In genomic region chr13:110666255-110666533, GRCh38 we compare ENCODE assay signal across 21 cellular contexts.
"Had no signal": no experiment of that assay in that cellular context is flagged by ENCODE, and none has a peak within 500 bp of the region (broad histone marks: within the 10 kb centered on the region; RNA-seq: fewer than 3 reads in every experiment).

No MANE protein-coding gene starts in this region.

- H3K9me3 Mint-ChIP-seq: activated T-cell treated with anti-CD3 and anti-CD28 coated beads, Interleukin-2, amount 50 U/mL, for 4 hours; natural killer cell treated with Interleukin-12 subunit alpha and Interleukin-12 subunit beta and Interleukin-15 and Interleukin-18, amount 100 ng/mL, for 72 hours; stimulated activated naive CD8-positive, alpha-beta T cell treated with anti-CD3 and anti-CD28 coated beads, Interleukin-15, Interleukin-2, amounts not matched to agents 100 ng/mL and 50 ng/mL, for 24 hours had no signal

- H3K4me1 ChIP-seq: breast epithelium, colonic mucosa, gastroesophageal sphincter, prostate gland had no signal

- H3K27ac ChIP-seq: breast epithelium, colonic mucosa, epithelial cell of prostate, gastroesophageal sphincter, ovary, prostate gland, thoracic aorta had no signal

- DNase-seq: activated CD8-positive, alpha-beta memory T cell treated with anti-CD3 and anti-CD28 coated beads for 24 hours; activated CD8-positive, alpha-beta memory T cell treated with anti-CD3 and anti-CD28 coated beads, Interleukin-2, amount 50 U/mL, for 4 hours; activated naive CD4-positive, alpha-beta T cell treated with Interleukin-2 at 50 U/mL for 16 hours; activated naive CD8-positive, alpha-beta T cell treated with anti-CD3 and anti-CD28 coated beads for 36 hours; activated T-cell treated with anti-CD3 and anti-CD28 coated beads, Interleukin-2, amount 50 U/mL, for 4 hours; colonic mucosa; endodermal cell; ovary; stimulated activated CD4-positive, alpha-beta T cell treated with anti-CD3 and anti-CD28 coated beads, Interleukin-4, amount 100 ng/mL, for 24 hours; T-helper 1 cell; T-helper 9 cell had no signal

- H3K27me3 ChIP-seq: breast epithelium, colonic mucosa, gastroesophageal sphincter, ovary had no signal

- ATAC-seq: activated T-cell treated with anti-CD3 and anti-CD28 coated beads, Interleukin-2, amount 50 U/mL, for 4 hours; gastroesophageal sphincter; natural killer cell treated with Interleukin-12 subunit alpha and Interleukin-12 subunit beta and Interleukin-15 and Interleukin-18, amount 100 ng/mL, for 72 hours had no signal

- H3K27me3 Mint-ChIP-seq: activated naive CD8-positive, alpha-beta T cell treated with anti-CD3 and anti-CD28 coated beads for 36 hours; natural killer cell treated with Interleukin-12 subunit alpha and Interleukin-12 subunit beta and Interleukin-15 and Interleukin-18, amount 100 ng/mL, for 72 hours; stimulated activated naive CD8-positive, alpha-beta T cell treated with anti-CD3 and anti-CD28 coated beads, Interleukin-15, Interleukin-2, amounts not matched to agents 100 ng/mL and 50 ng/mL, for 24 hours; type B pancreatic cell had no signal

- H3K9me3 ChIP-seq: breast epithelium, colonic mucosa, ovary, prostate gland, thoracic aorta had no signal

- H3K27ac Mint-ChIP-seq: activated naive CD8-positive, alpha-beta T cell treated with anti-CD3 and anti-CD28 coated beads for 36 hours; endodermal cell; mesothelial cell of epicardium; natural killer cell treated with Interleukin-12 subunit alpha and Interleukin-12 subunit beta and Interleukin-15 and Interleukin-18, amount 100 ng/mL, for 72 hours; stimulated activated naive CD8-positive, alpha-beta T cell treated with anti-CD3 and anti-CD28 coated beads, Interleukin-15, Interleukin-2, amounts not matched to agents 100 ng/mL and 50 ng/mL, for 24 hours; type B pancreatic cell had no signal

- H3K4me3 ChIP-seq: breast epithelium, colonic mucosa, gastroesophageal sphincter, lung, ovary, prostate gland, thoracic aorta had no signal

- H3K4me3 Mint-ChIP-seq: activated naive CD8-positive, alpha-beta T cell treated with anti-CD3 and anti-CD28 coated beads for 36 hours; activated T-cell treated with anti-CD3 and anti-CD28 coated beads, Interleukin-2, amount 50 U/mL, for 4 hours; endodermal cell; mesothelial cell of epicardium; natural killer cell treated with Interleukin-12 subunit alpha and Interleukin-12 subunit beta and Interleukin-15 and Interleukin-18, amount 100 ng/mL, for 72 hours; stimulated activated naive CD8-positive, alpha-beta T cell treated with anti-CD3 and anti-CD28 coated beads, Interleukin-15, Interleukin-2, amounts not matched to agents 100 ng/mL and 50 ng/mL, for 24 hours; type B pancreatic cell had no signal

- H3K4me1 Mint-ChIP-seq: endodermal cell, mesothelial cell of epicardium had no signal

- H3K36me3 ChIP-seq: breast epithelium, colonic mucosa, ovary, prostate gland had no signal
